18 cellular contexts compared by ENCODE assay signal in the genomic region with DNA sequence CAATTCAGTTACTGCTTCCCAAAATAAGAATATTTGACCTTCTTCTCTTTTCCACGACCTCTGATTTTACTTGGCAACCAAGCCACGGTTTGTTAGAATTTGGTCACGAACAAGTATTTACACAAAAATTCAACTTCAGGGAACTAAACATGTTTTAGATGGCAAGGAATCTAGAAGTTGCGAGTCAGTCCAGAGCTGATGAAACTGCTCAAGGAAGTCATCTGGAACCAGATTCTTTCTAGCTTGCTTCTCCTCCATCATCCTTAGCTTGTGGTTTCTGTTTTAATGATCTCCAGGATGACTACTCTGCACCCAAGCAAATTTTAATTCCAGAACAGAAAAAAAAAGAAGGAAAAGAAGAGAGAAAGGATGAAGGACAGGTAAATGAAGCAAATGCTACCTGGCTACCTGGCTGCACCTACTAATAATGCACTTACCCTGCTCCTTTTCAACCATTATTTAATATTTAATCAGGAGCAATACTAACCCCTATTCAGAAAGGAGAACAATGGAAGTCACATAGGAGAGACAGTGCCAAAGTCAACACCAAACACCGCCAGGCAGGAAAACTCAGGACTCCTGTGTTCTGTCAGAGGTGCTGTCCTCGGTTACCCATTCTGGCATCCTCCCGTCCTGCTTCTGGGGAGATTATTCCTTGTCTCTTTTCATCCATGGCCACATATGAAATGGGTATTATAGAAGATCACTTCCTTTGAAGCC. TPM values are rescaled to one million over a fixed set of nuclear protein-coding genes. Genes with fewer than 3 reads are reported as not detected.
DNase-seq lines count a peak whose midpoint lies in the region; ATAC-seq lines count a peak whose summit lies in the region.
"Had no signal": no experiment of that assay in that cellular context is flagged by ENCODE, and none has a peak within 500 bp of the region (broad histone marks: within the 10 kb centered on the region; RNA-seq: fewer than 3 reads in every experiment).

No MANE protein-coding gene starts in this region.

- ATAC-seq in GM18519 (IDR thresholded peaks at IDR 0.05; ENCODE audit: low FRiP score, unreplicated experiment), result no peak
- ATAC-seq in GM21737 (IDR thresholded peaks at IDR 0.05; ENCODE audit: unreplicated experiment), result no peak
- ATAC-seq: activated CD8-positive, alpha-beta T cell treated with anti-CD3 and anti-CD28 coated beads, Interleukin-2, amount 10 ng/mL, durations not matched to agents 7 days and 5 days; activated T-helper 17 cell treated with anti-CD3 and anti-CD28 coated beads, Interleukin-2, amount 50 U/mL, for 72 hours; heart left ventricle; right lobe of liver had no signal

- DNase-seq in AG20443 (ENCODE audit: low spot score) (peak; percentile 48), HS-5 (ENCODE audit: low read depth) (peak; percentile 48), RPMI7951 (ENCODE audit: low read depth) (peak; percentile 61), glomerular visceral epithelial cell (ENCODE audit: extremely low spot score) (peak; percentile 10), OCI-M2 (lab: John Stamatoyannopoulos, UW; ENCODE audit: unreplicated experiment) (no peak)
- no peak for DNase-seq in effector CD4-positive, alpha-beta T cell
- DNase-seq: activated CD8-positive, alpha-beta T cell treated with anti-CD3 and anti-CD28 coated beads, Interleukin-2, amount 10 ng/mL, durations not matched to agents 7 days and 5 days; heart left ventricle; NCI-H1105 treated with DMSO at 0.1 percent for 48 hours; NCI-H510A treated with DMSO at 0.1 percent for 48 hours; Peyer's patch; right lobe of liver; testis had no signal

RNA-seq across cellular contexts. Expression of gene RGS7, which starts 54.2 kb away (rescaled TPM):
- total RNA-seq in RPMI7951 (2014; rRNA removed; shearing (Covaris generic)), result not detected in 2 replicates
- total RNA-seq: activated CD8-positive, alpha-beta T cell treated with anti-CD3 and anti-CD28 coated beads, Interleukin-2, amount 10 ng/mL, durations not matched to agents 7 days and 5 days; activated T-helper 17 cell treated with anti-CD3 and anti-CD28 coated beads, Interleukin-2, amount 50 U/mL, for 72 hours; G401; heart left ventricle; K562; right lobe of liver had no signal

Comparison
In these comparisons a context has a peak if more than half of its experiments do, and no peak if none do; other contexts are left out.
1. DNase-seq: peak in AG20443 (single experiment), HS-5 (single experiment), RPMI7951 (single experiment) and glomerular visceral epithelial cell (single experiment); none in effector CD4-positive, alpha-beta T cell (single experiment) and OCI-M2 (single experiment).